In the genomic region with DNA sequence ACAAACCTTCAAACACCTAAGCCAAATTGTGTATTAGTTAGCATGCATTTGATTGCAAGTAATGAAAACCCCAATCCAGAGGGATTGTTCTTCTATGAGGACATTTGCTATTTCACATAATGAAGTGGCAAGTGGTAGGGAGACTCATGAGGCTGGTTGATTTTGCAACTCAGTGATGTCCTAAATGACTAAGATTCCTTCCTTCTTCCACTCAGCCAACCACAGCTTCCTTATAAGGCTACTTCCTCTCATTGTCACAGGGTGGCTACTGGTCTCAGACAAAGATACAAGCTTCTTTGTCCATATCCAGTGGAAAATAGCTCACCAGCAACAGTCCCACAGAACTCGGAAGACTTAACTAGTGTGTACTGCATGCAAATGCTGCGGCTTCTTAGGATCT, we compare ENCODE assay signal across 9 cellular contexts. TPM values are rescaled to one million over a fixed set of nuclear protein-coding genes. Genes with fewer than 3 reads are reported as not detected.
DNase-seq lines count a peak whose midpoint lies in the region; ATAC-seq and TF ChIP-seq lines count a peak whose summit lies in the region.
"Had no signal": no experiment of that assay in that cellular context is flagged by ENCODE, and none has a peak within 500 bp of the region (broad histone marks: within the 10 kb centered on the region; RNA-seq: fewer than 3 reads in every experiment).

No MANE protein-coding gene starts in this region.

- no peaks in the 10 kb centered on the region for H3F3A ChIP-seq in PC-3 (ENCODE audit: low read length, unreplicated experiment)

- WGBS in right cardiac atrium: 74% methylated on average over 2 of the region's 2 CpGs
- 63 to 75% methylated on average over 1 to 2 of the region's 2 CpGs for WGBS in esophagus squamous epithelium, 2 donors

- H3K9ac ChIP-seq in PC-3 (ENCODE audit: low read length): no peak overlapping the region

- TF ChIP-seq POLR2A in esophagus squamous epithelium (IDR thresholded peaks at IDR 0.05): no peak

- intact Hi-C loops in PC-3 (cut with micrococcal nuclease) (no loop called here), right cardiac atrium (cut with DNase I) (no loop called here), esophagus squamous epithelium (cut with DNase I) (no loop called here)

- H3K27me3 ChIP-seq in H7 (ENCODE audit: control insufficient read depth, insufficient read depth, low read length): no peaks in the 10 kb centered on the region
- peaks cover 18% of the 10 kb centered on the region; the same call in 1 of the 2 replicates for H3K27me3 ChIP-seq in PC-3 (ENCODE audit: low read length)
- no peaks in the 10 kb centered on the region for H3K27me3 ChIP-seq in right cardiac atrium (ENCODE audit: control insufficient read depth, insufficient read depth)
- no peaks in the 10 kb centered on the region for H3K27me3 ChIP-seq in esophagus squamous epithelium

- H3K27ac ChIP-seq in PC-3 (ENCODE audit: low read length) (no peak overlapping the region), right cardiac atrium (ENCODE audit: low read length) (no peak overlapping the region), esophagus squamous epithelium (no peak overlapping the region)

- ATAC-seq in PC-3: no peak
- ATAC-seq in right cardiac atrium: peak; percentile 52 to 93
- no peak for ATAC-seq in GM21526 (IDR thresholded peaks at IDR 0.05; ENCODE audit: low FRiP score, unreplicated experiment)
- no peak for ATAC-seq in HG02938 (IDR thresholded peaks at IDR 0.05; ENCODE audit: unreplicated experiment)

- H3K4me2 ChIP-seq in PC-3 (ENCODE audit: low read length): no peak overlapping the region

- BruUV-seq in PC-3 (replicated peaks; lab: Mats Ljungman, UMichigan): no TSS peak

- TF ChIP-seq CTCF in PC-3 (conservative IDR thresholded peaks at IDR 0.05; ENCODE audit: low read depth, low read length) (no peak), esophagus squamous epithelium (IDR thresholded peaks at IDR 0.05) (no peak)

- H2AFZ ChIP-seq in PC-3 (ENCODE audit: low read length): no peak overlapping the region

- no peaks in the 10 kb centered on the region for H3K79me2 ChIP-seq in PC-3 (ENCODE audit: low read length)

- H3K4me3 ChIP-seq in H7 (ENCODE audit: insufficient read depth, low read depth, low read length) (no peak overlapping the region), PC-3 (ENCODE audit: low read length) (no peak overlapping the region), right cardiac atrium (ENCODE audit: low read length) (no peak overlapping the region), esophagus squamous epithelium (no peak overlapping the region)

- CTCF ChIA-PET in PC-3 (lab: Charles Lee): no interaction called here

- no peaks in the 10 kb centered on the region for H4K20me1 ChIP-seq in PC-3 (ENCODE audit: low read length)

- H3K36me3 ChIP-seq in H7 (replicated peaks; ENCODE audit: control insufficient read depth, insufficient read depth, low read length): no peaks in the 10 kb centered on the region
- H3K36me3 ChIP-seq in PC-3 (ENCODE audit: low read depth, low read length): no peaks in the 10 kb centered on the region
- H3K36me3 ChIP-seq in esophagus squamous epithelium: no peaks in the 10 kb centered on the region

- DNase-seq in AML-193 (lab: John Stamatoyannopoulos, UW) (peak; percentile 81 to 82), H7 (peak; percentile 11), PC-3 (peak; percentile 41), right cardiac atrium (no peak), NCI-H146 treated with DMSO at 0.1 percent for 48 hours (lab: John Stamatoyannopoulos, UW; ENCODE audit: unreplicated experiment) (no peak), esophagus squamous epithelium (lab: John Stamatoyannopoulos, UW) (no peak)
- DNase-seq: T1000 had no signal

- H3K9me3 ChIP-seq in PC-3 (ENCODE audit: low read length): no peaks in the 10 kb centered on the region
- no peaks in the 10 kb centered on the region for H3K9me3 ChIP-seq in right cardiac atrium (ENCODE audit: control insufficient read depth, low read length)
- no peaks in the 10 kb centered on the region for H3K9me3 ChIP-seq in esophagus squamous epithelium

- H3K4me1 ChIP-seq in PC-3 (ENCODE audit: insufficient read depth, low read length) (no peaks in the 10 kb centered on the region), right cardiac atrium (ENCODE audit: control insufficient read depth, insufficient read depth, low read length) (no peaks in the 10 kb centered on the region), esophagus squamous epithelium (no peaks in the 10 kb centered on the region)

- no peaks in the 10 kb centered on the region for H3K9me2 ChIP-seq in PC-3 (replicated peaks; ENCODE audit: low read length)

- POLR2A ChIA-PET in PC-3 (lab: Charles Lee; ENCODE audit: unreplicated experiment): interaction anchor here (0.5 kb wide), 1 partner anchor 127 kb away, joined by 3 read pairs; no protein-coding TSS in a partner anchor

RNA-seq across cellular contexts. Expression of a gene that starts 5.3 kb away (rescaled TPM):
- total RNA-seq in H7 (2014; rRNA removed; shearing (Covaris generic)): not detected in 2 replicates
- total RNA-seq in PC-3 (2014; rRNA removed) (not detected in 2 replicates), right cardiac atrium (1 to 10 TPM in 2 of 4 donors, under 1 TPM in 2; 0.36 to 1.1 (median 0.84) TPM), esophagus squamous epithelium (under 1 TPM in 2 of 4 donors, not detected in 2; 0.15 to 0.57 TPM)
- polyA plus RNA-seq in right cardiac atrium: 0.18 TPM

RNA-seq across cellular contexts. Expression of a gene that starts 19.8 kb away (rescaled TPM):
- 6.8 and 7.3 TPM in 2 replicates for total RNA-seq in H7 (2014; rRNA removed; shearing (Covaris generic))
- total RNA-seq in PC-3 (2014; rRNA removed) (8.3 and 9.3 TPM in 2 replicates), right cardiac atrium (1 to 10 TPM; 4.2 to 9.5 (median 7.9) TPM), esophagus squamous epithelium (10 to 100 TPM in 1 of 4 donors, 1 to 10 TPM in 3; 5.5 to 23.7 (median 7.4) TPM)
- polyA plus RNA-seq in right cardiac atrium: 10.9 TPM

Comparison
In these comparisons a context has a peak if more than half of its experiments do, and no peak if none do; other contexts are left out.
1. DNase-seq: peak in AML-193 (2 of 2), H7 (single experiment) and PC-3 (single experiment); none in right cardiac atrium (0 of 3), NCI-H146 treated with DMSO at 0.1 percent for 48 hours (single experiment) and esophagus squamous epithelium (single experiment).
2. ATAC-seq: peak in right cardiac atrium (2 of 2); none in PC-3 (single experiment), GM21526 (single experiment) and HG02938 (single experiment).